Comparison of ENCODE assay signal across 1 cellular context in the genomic region with DNA sequence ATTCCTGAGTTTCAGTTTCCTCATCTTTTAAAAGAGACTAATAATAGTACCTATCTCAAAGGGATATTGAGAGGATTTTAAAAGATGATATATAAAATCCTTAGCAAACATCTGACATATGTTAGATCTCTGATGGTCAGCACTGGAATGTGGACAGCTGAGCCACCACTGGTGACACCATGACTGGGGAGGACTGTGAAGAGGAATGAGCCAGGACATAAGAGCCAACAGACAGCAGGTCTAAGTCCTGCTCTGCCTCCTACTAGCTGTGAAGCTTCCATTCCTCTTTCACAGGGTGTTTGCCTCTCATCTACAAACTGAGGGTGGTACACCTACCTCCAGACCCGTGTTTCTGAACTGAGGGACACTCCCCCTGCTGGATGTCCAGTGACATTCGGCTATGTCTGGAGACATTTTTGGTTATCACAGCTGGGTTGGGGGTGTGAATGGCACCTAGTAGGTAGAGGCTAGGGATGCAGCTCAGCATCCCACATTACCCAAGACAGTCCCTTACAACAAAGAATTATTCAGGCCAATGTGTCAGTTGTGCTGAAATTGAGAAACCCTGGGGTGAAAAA.
TF ChIP-seq lines count a peak whose summit lies in the region.

No MANE protein-coding gene starts in this region.

TF ChIP-seq in GM12878, 131 proteins besides CTCF, POLR2A, EP300 and RAD21:
- TF ChIP-seq ASH2L (IDR thresholded peaks at IDR 0.05; ENCODE audit: borderline replicate concordance, low read depth) (no peak), SP1 (IDR thresholded peaks at IDR 0.05; ENCODE audit: low read depth, low read length) (no peak), MEF2B (IDR thresholded peaks at IDR 0.05; ENCODE audit: partially characterized antibody, poor library complexity, severe bottlenecking) (no peak), CBX3 (IDR thresholded peaks at IDR 0.05; ENCODE audit: borderline replicate concordance, low read depth) (no peak), IRF4 (IDR thresholded peaks at IDR 0.05; ENCODE audit: low read depth, low read length) (no peak), SUZ12 (IDR thresholded peaks at IDR 0.05; ENCODE audit: unreplicated experiment) (no peak)
TF ChIP-seq in GM12878: peak in this region for 0.
